8 cellular contexts compared by ENCODE assay signal in genomic region chrX:46713672-46714487, GRCh38. TPM values are rescaled to one million over a fixed set of nuclear protein-coding genes. Genes with fewer than 3 reads are reported as not detected.
DNase-seq lines count a peak whose midpoint lies in the region; ATAC-seq and TF ChIP-seq lines count a peak whose summit lies in the region.

No MANE protein-coding gene starts in this region.

- H3K4me1 ChIP-seq in SJCRH30: no peaks in the 10 kb centered on the region
- H3K4me1 ChIP-seq in PC-9 (replicated peaks; ENCODE audit: insufficient read depth): peaks cover 7% of the 10 kb centered on the region; the same call in 1 of the 2 replicates
- H3K4me1 ChIP-seq in Karpas-422 (ENCODE audit: low read length): peaks cover 14% of the 10 kb centered on the region

- no peaks in the 10 kb centered on the region for H3K9me3 Mint-ChIP-seq in activated CD4-positive, alpha-beta memory T cell treated with anti-CD3 and anti-CD28 coated beads for 36 hours

- DNase-seq in EL (peak; percentile 49), SJCRH30 (no peak), PC-9 (no peak), NCI-H510A treated with DMSO at 0.1 percent for 48 hours (lab: John Stamatoyannopoulos, UW) (no peak), Karpas-422 (no peak)
- no peak for DNase-seq in activated CD4-positive, alpha-beta memory T cell treated with anti-CD3 and anti-CD28 coated beads for 36 hours

- no TSS peak for BruUV-seq in PC-9 (replicated peaks; lab: Mats Ljungman, UMichigan)

- peak overlapping the region; percentile 33 for H3K27ac Mint-ChIP-seq in activated CD4-positive, alpha-beta memory T cell treated with anti-CD3 and anti-CD28 coated beads for 36 hours

- CTCF ChIA-PET in activated CD4-positive, alpha-beta memory T cell treated with anti-CD3 and anti-CD28 coated beads for 36 hours (lab: Charles Lee): no interaction called here
- CTCF ChIA-PET in PC-9 (lab: Charles Lee): no interaction called here

- intact Hi-C loops in activated CD4-positive, alpha-beta memory T cell treated with anti-CD3 and anti-CD28 coated beads for 36 hours (cut with micrococcal nuclease): loop anchor here (5.0 to 10.0 kb wide), 3 partner anchors 43 to 127 kb away; partner anchors contain the start of gene SLC9A7
- intact Hi-C loops in PC-9 (cut with micrococcal nuclease; ENCODE audit: unreplicated experiment): no loop called here

- no peak for TF ChIP-seq CTCF in PC-9 (conservative IDR thresholded peaks at IDR 0.05)

- H3K4me3 ChIP-seq in SJCRH30 (no peak overlapping the region), PC-9 (no peak overlapping the region), Karpas-422 (ENCODE audit: low read length) (no peak overlapping the region)

- H3K4me2 ChIP-seq in PC-9: no peak overlapping the region
- H3K4me2 ChIP-seq in Karpas-422 (ENCODE audit: low read depth, low read length, poor library complexity, severe bottlenecking): no peak overlapping the region

- ATAC-seq in GM19328 (IDR thresholded peaks at IDR 0.05; ENCODE audit: unreplicated experiment): peak; percentile 49
- ATAC-seq in HG02981 (IDR thresholded peaks at IDR 0.05; ENCODE audit: unreplicated experiment): peak; percentile 64

- H3K27me3 ChIP-seq in SJCRH30 (no peaks in the 10 kb centered on the region), PC-9 (ENCODE audit: insufficient read depth, low read depth) (no peaks in the 10 kb centered on the region), Karpas-422 (ENCODE audit: low read length) (no peaks in the 10 kb centered on the region)

- POLR2A ChIA-PET in activated CD4-positive, alpha-beta memory T cell treated with anti-CD3 and anti-CD28 coated beads for 36 hours (lab: Charles Lee): interaction anchor here (0.7 kb wide), 1 partner anchor 10 kb away, joined by 3 read pairs; no protein-coding TSS in a partner anchor
- POLR2A ChIA-PET in PC-9 (lab: Charles Lee; ENCODE audit: unreplicated experiment): interaction anchor here (0.6 kb wide), 1 partner anchor 201 kb away, joined by 3 read pairs; no protein-coding TSS in a partner anchor

- H3K9me3 ChIP-seq in SJCRH30 (replicated peaks) (no peaks in the 10 kb centered on the region), PC-9 (ENCODE audit: insufficient read depth, low read depth) (no peaks in the 10 kb centered on the region), Karpas-422 (ENCODE audit: low read length) (no peaks in the 10 kb centered on the region)

- no peak overlapping the region for H2AFZ ChIP-seq in PC-9
- H2AFZ ChIP-seq in Karpas-422 (ENCODE audit: low read length): no peak overlapping the region

- H3K27ac ChIP-seq in SJCRH30: no peak overlapping the region
- H3K27ac ChIP-seq in PC-9: no peak overlapping the region
- H3K27ac ChIP-seq in Karpas-422 (ENCODE audit: low read length): no peak overlapping the region

- H3K9me2 ChIP-seq in PC-9 (ENCODE audit: insufficient read depth) (no peaks in the 10 kb centered on the region), Karpas-422 (replicated peaks; ENCODE audit: insufficient read depth, low read length) (no peaks in the 10 kb centered on the region)

- peaks cover 8% of the 10 kb centered on the region; the same call in 1 of the 2 replicates for H3F3A ChIP-seq in PC-9 (ENCODE audit: insufficient read depth, low read depth)

- peaks cover 30% of the 10 kb centered on the region for H3K79me2 ChIP-seq in PC-9 (ENCODE audit: low read depth)
- no peaks in the 10 kb centered on the region for H3K79me2 ChIP-seq in Karpas-422 (ENCODE audit: low read length)

- peaks cover 65% of the 10 kb centered on the region for H3K4me1 Mint-ChIP-seq in activated CD4-positive, alpha-beta memory T cell treated with anti-CD3 and anti-CD28 coated beads for 36 hours (ENCODE audit: low read depth)

- H3K36me3 ChIP-seq in SJCRH30 (no peaks in the 10 kb centered on the region), PC-9 (ENCODE audit: low read depth) (no peaks in the 10 kb centered on the region), Karpas-422 (ENCODE audit: insufficient read depth, low read length) (no peaks in the 10 kb centered on the region)

- no peak overlapping the region for H3K4me3 Mint-ChIP-seq in activated CD4-positive, alpha-beta memory T cell treated with anti-CD3 and anti-CD28 coated beads for 36 hours

- no peaks in the 10 kb centered on the region for H3K27me3 Mint-ChIP-seq in activated CD4-positive, alpha-beta memory T cell treated with anti-CD3 and anti-CD28 coated beads for 36 hours

- H3K36me3 Mint-ChIP-seq in activated CD4-positive, alpha-beta memory T cell treated with anti-CD3 and anti-CD28 coated beads for 36 hours: peaks cover 4% of the 10 kb centered on the region

- H4K20me1 ChIP-seq in PC-9 (ENCODE audit: insufficient read depth): no peaks in the 10 kb centered on the region
- no peaks in the 10 kb centered on the region for H4K20me1 ChIP-seq in Karpas-422 (ENCODE audit: insufficient read depth, low read depth, low read length)

- no peak overlapping the region for H3K9ac ChIP-seq in Karpas-422 (ENCODE audit: low read length)

RNA-seq across cellular contexts. Expression of gene SLC9A7, which starts 45.0 kb away (rescaled TPM):
- 10 to 100 TPM; 17.7 to 17.8 TPM for total RNA-seq in activated CD4-positive, alpha-beta memory T cell treated with anti-CD3 and anti-CD28 coated beads for 36 hours
- total RNA-seq in SJCRH30 (2014; rRNA removed; shearing (Covaris generic)): 1.9 and 2.2 TPM in 2 replicates
- total RNA-seq in PC-9 (2021): 20.2 and 20.9 TPM in 2 replicates
- total RNA-seq in Karpas-422 (2014; rRNA removed; shearing (Covaris generic); ENCODE audit: low replicate concordance): under 0.01 TPM in 1 of 2 replicates, not detected in the other
